In genomic region chr6:56143796-56144195, GRCh38 we compare ENCODE assay signal across 22 cellular contexts.
DNase-seq lines count a peak whose midpoint lies in the region; ATAC-seq and TF ChIP-seq lines count a peak whose summit lies in the region.
"Had no signal": no experiment of that assay in that cellular context is flagged by ENCODE, and none has a peak within 500 bp of the region (broad histone marks: within the 10 kb centered on the region; RNA-seq: fewer than 3 reads in every experiment).

No MANE protein-coding gene starts in this region.

- H2AFZ ChIP-seq in SK-N-SH (ENCODE audit: low read depth) = peak overlapping the region; percentile 48

- peaks cover under 1 to 12% of the 10 kb centered on the region in 2 donors for H3K9me3 Mint-ChIP-seq in activated naive CD4-positive, alpha-beta T cell treated with anti-CD3 and anti-CD28 coated beads, Interleukin-2, amount 50 U/mL, for 72 hours

- POLR2A ChIA-PET in SK-N-SH (lab: Yijun Ruan, JAX) = no interaction called here

- ATAC-seq in SK-N-SH treated with all-trans-retinoic acid at 6 μM for 48 hours (no peak), HG03378 (IDR thresholded peaks at IDR 0.05; ENCODE audit: unreplicated experiment) (no peak), GM18505 (IDR thresholded peaks at IDR 0.05; ENCODE audit: unreplicated experiment) (no peak), GM21447 (IDR thresholded peaks at IDR 0.05; ENCODE audit: unreplicated experiment) (no peak)
- no peak for ATAC-seq in activated naive CD4-positive, alpha-beta T cell treated with anti-CD3 and anti-CD28 coated beads, Interleukin-2, amount 50 U/mL, for 72 hours
- ATAC-seq: CD8-positive, alpha-beta T cell; HCT116; Panc1 had no signal

- no peaks in the 10 kb centered on the region for H4K20me1 ChIP-seq in SK-N-SH (ENCODE audit: insufficient read depth)
- H4K20me1 ChIP-seq: BLaER1 treated with 17β-estradiol and CSF1 and Interleukin-3, amounts not matched to agents 10 nM and 100 nM had no signal

- DNase-seq in SK-N-SH (no peak), adipocyte (ENCODE audit: low read depth) (no peak), epithelial cell of esophagus (ENCODE audit: low read depth) (peak; percentile 41)
- no peak for DNase-seq in activated naive CD4-positive, alpha-beta T cell treated with anti-CD3 and anti-CD28 coated beads, Interleukin-2, amount 50 U/mL, for 72 hours (ENCODE audit: low spot score in 2 of 2)
- DNase-seq: CD8-positive, alpha-beta T cell; GDM1; MV-4-11; NCI-H1105 treated with DMSO at 0.1 percent for 48 hours; NCI-H2029 treated with DMSO at 0.1 percent for 48 hours; NCI-H226; NCI-H524; NCI-H774; NK-92 treated with Interleukin-12 subunit alpha and Interleukin-12 subunit beta, amount 100 ng/mL, for 24 hours had no signal

- H3K4me1 ChIP-seq in SK-N-SH (ENCODE audit: control insufficient read depth in 1 of 2, insufficient read depth in 2 of 2, low read depth in 1 of 2, low read length in 1 of 2) (peaks cover 0 to 26% of the 10 kb centered on the region in 2 experiments; a peak in 3 of 4 replicates), adipocyte (ENCODE audit: control insufficient read depth, insufficient read depth, low read length) (peaks cover 30% of the 10 kb centered on the region)
- H3K4me1 ChIP-seq: BLaER1 treated with 17β-estradiol and CSF1 and Interleukin-3, amounts not matched to agents 10 nM and 100 nM had no signal

- 15% methylated on average over 2 of the region's 2 CpGs for WGBS in SK-N-SH (ENCODE audit: low lambda C conversion rate)

- TF ChIP-seq CTCF in SK-N-SH (IDR thresholded peaks at IDR 0.05) (no peak), epithelial cell of esophagus (IDR thresholded peaks at IDR 0.05; ENCODE audit: insufficient read depth, low read depth, low read length, missing control alignments) (no peak)

- H3K9me2 ChIP-seq in SK-N-SH = no peaks in the 10 kb centered on the region

- no peaks in the 10 kb centered on the region for H3K79me2 ChIP-seq in SK-N-SH (ENCODE audit: insufficient read depth)

- no peak overlapping the region for H3K27ac Mint-ChIP-seq in activated naive CD4-positive, alpha-beta T cell treated with anti-CD3 and anti-CD28 coated beads, Interleukin-2, amount 50 U/mL, for 72 hours
- H3K27ac Mint-ChIP-seq: CD8-positive, alpha-beta T cell had no signal

- H3K36me3 ChIP-seq in SK-N-SH (replicated peaks in 1 of 2; ENCODE audit: control insufficient read depth in 1 of 2, insufficient read depth in 2 of 2, low read length in 1 of 2) (no peaks in the 10 kb centered on the region), adipocyte (ENCODE audit: control insufficient read depth, insufficient read depth, low read length, severe bottlenecking) (no peaks in the 10 kb centered on the region)
- H3K36me3 ChIP-seq: BLaER1 treated with 17β-estradiol and CSF1 and Interleukin-3, amounts not matched to agents 10 nM and 100 nM had no signal

- no peaks in the 10 kb centered on the region for H3K36me3 Mint-ChIP-seq in activated naive CD4-positive, alpha-beta T cell treated with anti-CD3 and anti-CD28 coated beads, Interleukin-2, amount 50 U/mL, for 72 hours
- H3K36me3 Mint-ChIP-seq: CD8-positive, alpha-beta T cell had no signal

- no peaks in the 10 kb centered on the region for H3K9me3 ChIP-seq in SK-N-SH
- no peaks in the 10 kb centered on the region for H3K9me3 ChIP-seq in adipocyte (ENCODE audit: control insufficient read depth, low read length)
- H3K9me3 ChIP-seq: BLaER1 treated with 17β-estradiol and CSF1 and Interleukin-3, amounts not matched to agents 10 nM and 100 nM had no signal

- peak overlapping the region in 1 of 2 experiments; percentile 94; a peak in 2 of 4 replicates for H3K27ac ChIP-seq in SK-N-SH (ENCODE audit: low read depth in 2 of 2, low read length in 1 of 2)
- H3K27ac ChIP-seq: 22Rv1; BLaER1 treated with 17β-estradiol and CSF1 and Interleukin-3, amounts not matched to agents 10 nM and 100 nM; KMS-11 had no signal

- peak overlapping the region; percentile 61; the same call in 1 of the 2 replicates for H3K4me2 ChIP-seq in SK-N-SH
- H3K4me2 ChIP-seq: BLaER1 treated with 17β-estradiol and CSF1 and Interleukin-3, amounts not matched to agents 10 nM and 100 nM; KMS-11 had no signal

- TF ChIP-seq RAD21 in SK-N-SH (IDR thresholded peaks at IDR 0.05; ENCODE audit: low read length) = no peak

- peaks cover 36% of the 10 kb centered on the region for H3F3A ChIP-seq in SK-N-SH (replicated peaks; ENCODE audit: insufficient read depth)

- H3K27me3 ChIP-seq in SK-N-SH (ENCODE audit: insufficient read depth) (no peaks in the 10 kb centered on the region), adipocyte (replicated peaks; ENCODE audit: control insufficient read depth, insufficient read depth, low read length) (no peaks in the 10 kb centered on the region)
- H3K27me3 ChIP-seq: BLaER1 treated with 17β-estradiol and CSF1 and Interleukin-3, amounts not matched to agents 10 nM and 100 nM had no signal

- CTCF ChIA-PET in SK-N-SH (lab: Yijun Ruan, JAX) = no interaction called here

- TF ChIP-seq EP300 in SK-N-SH (IDR thresholded peaks at IDR 0.05; ENCODE audit: borderline replicate concordance in 1 of 2, low read depth in 1 of 2, low read length in 1 of 2) = no peak

- H3K9ac ChIP-seq in SK-N-SH = peak overlapping the region; percentile 35; the same call in 1 of the 2 replicates
- peak overlapping the region; percentile 43 for H3K9ac ChIP-seq in adipocyte (ENCODE audit: low read length)
- H3K9ac ChIP-seq: BLaER1 treated with 17β-estradiol and CSF1 and Interleukin-3, amounts not matched to agents 10 nM and 100 nM; KMS-11 had no signal

- H3K4me3 ChIP-seq in SK-N-SH (ENCODE audit: low read depth in 2 of 2, low read length in 1 of 2) (no peak overlapping the region), adipocyte (ENCODE audit: low read length) (peak overlapping the region; percentile 24), epithelial cell of esophagus (ENCODE audit: low read length) (no peak overlapping the region)
- H3K4me3 ChIP-seq: BLaER1 treated with 17β-estradiol and CSF1 and Interleukin-3, amounts not matched to agents 10 nM and 100 nM had no signal

- TF ChIP-seq POLR2A in GM18505 (IDR thresholded peaks at IDR 0.05; ENCODE audit: borderline replicate concordance, extremely low read depth, insufficient read depth, insufficient read length) = no peak

TF ChIP-seq in SK-N-SH, 30 proteins besides CTCF, POLR2A, EP300 and RAD21:
- no peak for TF ChIP-seq FOSL2 (IDR thresholded peaks at IDR 0.05; ENCODE audit: borderline replicate concordance, low read depth)
TF ChIP-seq in SK-N-SH: peak in this region for 0.

TF ChIP-seq in SK-N-SH treated with all-trans-retinoic acid at 6 μM for 48 hours, 23 proteins besides CTCF, POLR2A, EP300 and RAD21:
- TF ChIP-seq SNAI2 (CRISPR knock-in tag; IDR thresholded peaks at IDR 0.05) = no peak
- TF ChIP-seq TCF4 (CRISPR knock-in tag; IDR thresholded peaks at IDR 0.05; ENCODE audit: borderline replicate concordance) = no peak
- no peak for TF ChIP-seq ISL1 (CRISPR knock-in tag; IDR thresholded peaks at IDR 0.05)
- TF ChIP-seq ZFP30 (CRISPR knock-in tag; IDR thresholded peaks at IDR 0.05) = no peak
- no peak for TF ChIP-seq OSR1 (CRISPR knock-in tag; IDR thresholded peaks at IDR 0.05)
